Comparison of ENCODE assay signal across 19 cellular contexts in the genomic region with DNA sequence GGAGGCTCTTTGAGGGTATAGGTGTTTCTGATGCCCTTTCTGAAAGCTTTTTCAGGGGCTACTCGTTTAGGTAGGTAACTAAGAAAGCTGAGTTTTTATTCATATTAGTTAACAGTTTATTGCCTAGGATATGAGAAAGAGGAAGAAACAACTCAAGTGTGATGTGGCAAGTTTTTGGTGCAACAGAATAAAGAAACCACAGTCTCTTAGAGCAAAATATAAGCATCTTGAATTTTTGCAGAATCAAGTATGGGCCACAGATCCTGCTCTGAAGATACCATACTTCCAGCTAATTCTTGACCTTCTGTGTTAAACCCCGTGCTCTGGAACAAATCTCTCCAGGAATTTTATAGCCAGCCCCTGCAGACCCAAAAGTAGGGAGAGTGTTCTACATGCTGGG.
DNase-seq lines count a peak whose midpoint lies in the region; ATAC-seq and TF ChIP-seq lines count a peak whose summit lies in the region.
"Had no signal": no experiment of that assay in that cellular context is flagged by ENCODE, and none has a peak within 500 bp of the region (broad histone marks: within the 10 kb centered on the region; RNA-seq: fewer than 3 reads in every experiment).

No MANE protein-coding gene starts in this region.

- CTCF ChIA-PET in naive thymus-derived CD4-positive, alpha-beta T cell (lab: Charles Lee), result interaction anchor here (0.7 to 1.7 kb wide), 2 partner anchors 196 to 255 kb away, joined by 3 to 5 read pairs; no protein-coding TSS in a partner anchor

- H2AFZ ChIP-seq in OCI-LY3 (ENCODE audit: low read depth, low read length), result 0 out of 2 replicates have a peak overlapping the region, but pooled peaks have one; percentile 95
- H2AFZ ChIP-seq: PC-9 had no signal

- H3K4me1 Mint-ChIP-seq in IgD-negative memory B cell, result peaks cover 30 to 32% (median 30%) of the 10 kb centered on the region in 3 donors
- peaks cover 67% of the 10 kb centered on the region for H3K4me1 Mint-ChIP-seq in dendritic cell treated with granulocyte-macrophage colony-stimulating factor and Interleukin-4, amounts not matched to agents 40 ng/mL and 50 ng/mL, for 4 days (ENCODE audit: low read depth)
- H3K4me1 Mint-ChIP-seq in naive thymus-derived CD4-positive, alpha-beta T cell, result peaks cover 3 to 14% (median 11%) of the 10 kb centered on the region in 7 donors
- peaks cover 0 to 3% of the 10 kb centered on the region in 2 donors for H3K4me1 Mint-ChIP-seq in effector memory CD8-positive, alpha-beta T cell (ENCODE audit: low read depth in 2 of 2)
- H3K4me1 Mint-ChIP-seq: stimulated activated effector memory CD8-positive, alpha-beta T cell treated with anti-CD3 and anti-CD28 coated beads, Interleukin-12 subunit alpha, Interleukin-12 subunit beta, amount 100 ng/mL, for 72 hours had no signal

- H3K27me3 ChIP-seq in OCI-LY3 (ENCODE audit: low read depth, low read length), result no peaks in the 10 kb centered on the region
- H3K27me3 ChIP-seq in vagina, result no peaks in the 10 kb centered on the region
- H3K27me3 ChIP-seq in naive thymus-derived CD4-positive, alpha-beta T cell (ENCODE audit: control insufficient read depth in 2 of 2, insufficient read depth in 2 of 2, low read length in 2 of 2), result no peaks in the 10 kb centered on the region
- H3K27me3 ChIP-seq: ascending aorta, gastroesophageal sphincter, sigmoid colon had no signal

- H3K9me3 ChIP-seq in OCI-LY3 (ENCODE audit: insufficient read depth, low read length) (no peaks in the 10 kb centered on the region), vagina (no peaks in the 10 kb centered on the region)
- no peaks in the 10 kb centered on the region for H3K9me3 ChIP-seq in naive thymus-derived CD4-positive, alpha-beta T cell (ENCODE audit: control insufficient read depth in 2 of 3, low read length in 3 of 3)
- H3K9me3 ChIP-seq: ascending aorta, gastroesophageal sphincter, sigmoid colon had no signal

- no peak for DNase-seq in vagina (ENCODE audit: extremely low spot score in 2 of 2)
- no peak for DNase-seq in naive thymus-derived CD4-positive, alpha-beta T cell
- no peak for DNase-seq in effector memory CD8-positive, alpha-beta T cell
- DNase-seq: activated naive CD4-positive, alpha-beta T cell treated with anti-CD3 and anti-CD28 coated beads, Interleukin-2, amount 50 U/mL, for 16 hours; DMS79 treated with DMSO at 0.1 percent for 48 hours; natural killer cell; NCI-H1417 treated with DMSO at 0.1 percent for 48 hours; NCI-H2107; NCI-H510A treated with DMSO at 0.1 percent for 48 hours; PC-9; sigmoid colon; T1000 had no signal

- no peak for ATAC-seq in naive thymus-derived CD4-positive, alpha-beta T cell
- no peak for ATAC-seq in effector memory CD8-positive, alpha-beta T cell (replicated peaks)
- ATAC-seq in HG02884 (IDR thresholded peaks at IDR 0.05; ENCODE audit: unreplicated experiment), result no peak
- ATAC-seq: natural killer cell; stimulated activated effector memory CD8-positive, alpha-beta T cell treated with anti-CD3 and anti-CD28 coated beads, Interleukin-12 subunit alpha, Interleukin-12 subunit beta, amount 100 ng/mL, for 72 hours had no signal

- H3K4me1 ChIP-seq in OCI-LY3 (ENCODE audit: low read length) (peaks cover 38% of the 10 kb centered on the region), vagina (peaks cover 48% of the 10 kb centered on the region)
- no peaks in the 10 kb centered on the region for H3K4me1 ChIP-seq in naive thymus-derived CD4-positive, alpha-beta T cell (ENCODE audit: control insufficient read depth in 2 of 2, insufficient read depth in 2 of 2, low read length in 2 of 2)

- H4K20me1 ChIP-seq in OCI-LY3 (ENCODE audit: insufficient read depth, low read length), result no peaks in the 10 kb centered on the region

- H3K79me2 ChIP-seq in OCI-LY3 (ENCODE audit: low read length), result no peaks in the 10 kb centered on the region

- peak overlapping the region; percentile 4; the same call in 1 of the 2 replicates for H3K27ac ChIP-seq in OCI-LY3 (ENCODE audit: low read length)
- H3K27ac ChIP-seq in vagina, result peak overlapping the region; percentile 77
- no peak overlapping the region for H3K27ac ChIP-seq in naive thymus-derived CD4-positive, alpha-beta T cell (ENCODE audit: low read depth, low read length)
- H3K27ac ChIP-seq: ascending aorta, PC-9 had no signal

- POLR2A ChIA-PET in naive thymus-derived CD4-positive, alpha-beta T cell (lab: Charles Lee), result no interaction called here

- H3K9me3 Mint-ChIP-seq in IgD-negative memory B cell, result no peaks in the 10 kb centered on the region
- H3K9me3 Mint-ChIP-seq in dendritic cell treated with granulocyte-macrophage colony-stimulating factor and Interleukin-4, amounts not matched to agents 40 ng/mL and 50 ng/mL, for 4 days, result no peaks in the 10 kb centered on the region
- H3K9me3 Mint-ChIP-seq in naive thymus-derived CD4-positive, alpha-beta T cell, result no peaks in the 10 kb centered on the region
- no peaks in the 10 kb centered on the region for H3K9me3 Mint-ChIP-seq in effector memory CD8-positive, alpha-beta T cell
- H3K9me3 Mint-ChIP-seq: natural killer cell; stimulated activated effector memory CD8-positive, alpha-beta T cell treated with anti-CD3 and anti-CD28 coated beads, Interleukin-12 subunit alpha, Interleukin-12 subunit beta, amount 100 ng/mL, for 72 hours had no signal

- H3K36me3 ChIP-seq in OCI-LY3 (replicated peaks; ENCODE audit: low read depth, low read length) (no peaks in the 10 kb centered on the region), vagina (no peaks in the 10 kb centered on the region)
- H3K36me3 ChIP-seq in naive thymus-derived CD4-positive, alpha-beta T cell (ENCODE audit: control insufficient read depth in 2 of 3, insufficient read depth in 3 of 3, low read length in 3 of 3), result no peaks in the 10 kb centered on the region
- H3K36me3 ChIP-seq: ascending aorta, gastroesophageal sphincter, sigmoid colon had no signal

- H3K9ac ChIP-seq in OCI-LY3 (ENCODE audit: low read length), result no peak overlapping the region

- H3K4me3 Mint-ChIP-seq in IgD-negative memory B cell, result peak overlapping the region in 3 of 4 donors; percentile 1 to 66 (median 47)
- H3K4me3 Mint-ChIP-seq in dendritic cell treated with granulocyte-macrophage colony-stimulating factor and Interleukin-4, amounts not matched to agents 40 ng/mL and 50 ng/mL, for 4 days, result no peak overlapping the region
- no peak overlapping the region for H3K4me3 Mint-ChIP-seq in naive thymus-derived CD4-positive, alpha-beta T cell
- H3K4me3 Mint-ChIP-seq in effector memory CD8-positive, alpha-beta T cell, result no peak overlapping the region
- H3K4me3 Mint-ChIP-seq: natural killer cell; stimulated activated effector memory CD8-positive, alpha-beta T cell treated with anti-CD3 and anti-CD28 coated beads, Interleukin-12 subunit alpha, Interleukin-12 subunit beta, amount 100 ng/mL, for 72 hours had no signal

- H3K36me3 Mint-ChIP-seq in IgD-negative memory B cell, result no peaks in the 10 kb centered on the region
- H3K36me3 Mint-ChIP-seq in dendritic cell treated with granulocyte-macrophage colony-stimulating factor and Interleukin-4, amounts not matched to agents 40 ng/mL and 50 ng/mL, for 4 days (ENCODE audit: low read depth), result no peaks in the 10 kb centered on the region
- no peaks in the 10 kb centered on the region for H3K36me3 Mint-ChIP-seq in naive thymus-derived CD4-positive, alpha-beta T cell
- no peaks in the 10 kb centered on the region for H3K36me3 Mint-ChIP-seq in effector memory CD8-positive, alpha-beta T cell (ENCODE audit: insufficient read depth)
- H3K36me3 Mint-ChIP-seq: natural killer cell; stimulated activated effector memory CD8-positive, alpha-beta T cell treated with anti-CD3 and anti-CD28 coated beads, Interleukin-12 subunit alpha, Interleukin-12 subunit beta, amount 100 ng/mL, for 72 hours had no signal

- no peak for TF ChIP-seq POLR2A in vagina (IDR thresholded peaks at IDR 0.05)

- H3K4me3 ChIP-seq in OCI-LY3 (ENCODE audit: low read length) (no peak overlapping the region), vagina (no peak overlapping the region)
- no peak overlapping the region for H3K4me3 ChIP-seq in naive thymus-derived CD4-positive, alpha-beta T cell (ENCODE audit: low read length)
- H3K4me3 ChIP-seq: ascending aorta, gastroesophageal sphincter, PC-9, sigmoid colon had no signal

- no peaks in the 10 kb centered on the region for H3K27me3 Mint-ChIP-seq in IgD-negative memory B cell
- H3K27me3 Mint-ChIP-seq in dendritic cell treated with granulocyte-macrophage colony-stimulating factor and Interleukin-4, amounts not matched to agents 40 ng/mL and 50 ng/mL, for 4 days, result no peaks in the 10 kb centered on the region
- H3K27me3 Mint-ChIP-seq in naive thymus-derived CD4-positive, alpha-beta T cell, result peaks cover 0 to 4% (median 0%) of the 10 kb centered on the region in 5 donors
- H3K27me3 Mint-ChIP-seq in effector memory CD8-positive, alpha-beta T cell, result no peaks in the 10 kb centered on the region

- H3K4me2 ChIP-seq in OCI-LY3 (ENCODE audit: low read length), result peak overlapping the region; percentile 54
- H3K4me2 ChIP-seq: PC-9 had no signal

- peak overlapping the region in 2 of 3 donors; percentile 32 to 47 for H3K27ac Mint-ChIP-seq in IgD-negative memory B cell
- H3K27ac Mint-ChIP-seq in dendritic cell treated with granulocyte-macrophage colony-stimulating factor and Interleukin-4, amounts not matched to agents 40 ng/mL and 50 ng/mL, for 4 days, result peak overlapping the region; percentile 48
- H3K27ac Mint-ChIP-seq in naive thymus-derived CD4-positive, alpha-beta T cell, result peak overlapping the region in 1 of 9 donors; percentile 28
- H3K27ac Mint-ChIP-seq in effector memory CD8-positive, alpha-beta T cell, result no peak overlapping the region
- H3K27ac Mint-ChIP-seq: natural killer cell; stimulated activated effector memory CD8-positive, alpha-beta T cell treated with anti-CD3 and anti-CD28 coated beads, Interleukin-12 subunit alpha, Interleukin-12 subunit beta, amount 100 ng/mL, for 72 hours had no signal

- intact Hi-C loops in dendritic cell treated with granulocyte-macrophage colony-stimulating factor and Interleukin-4, amounts not matched to agents 40 ng/mL and 50 ng/mL, for 4 days (cut with micrococcal nuclease), result no loop called here
- intact Hi-C loops in vagina (cut with DNase I), result no loop called here
- intact Hi-C loops in naive thymus-derived CD4-positive, alpha-beta T cell (cut with micrococcal nuclease), result no loop called here

- TF ChIP-seq CTCF in OCI-LY3 (IDR thresholded peaks at IDR 0.05; ENCODE audit: low read depth, low read length) (no peak), vagina (IDR thresholded peaks at IDR 0.05) (no peak)

Comparison
In these comparisons a context has a peak if more than half of its experiments do, and no peak if none do; other contexts are left out.
1. H3K27ac Mint-ChIP-seq: peak in IgD-negative memory B cell (2 of 3) and dendritic cell treated with granulocyte-macrophage colony-stimulating factor and Interleukin-4, amounts not matched to agents 40 ng/mL and 50 ng/mL, for 4 days (single experiment); none in effector memory CD8-positive, alpha-beta T cell (0 of 2).
2. H3K4me3 Mint-ChIP-seq: peak in IgD-negative memory B cell (3 of 4); none in dendritic cell treated with granulocyte-macrophage colony-stimulating factor and Interleukin-4, amounts not matched to agents 40 ng/mL and 50 ng/mL, for 4 days (single experiment), naive thymus-derived CD4-positive, alpha-beta T cell (0 of 10) and effector memory CD8-positive, alpha-beta T cell (0 of 2).